23 cellular contexts compared by ENCODE assay signal in genomic region chr6:6452002-6452401, GRCh38.
"Had no signal": no experiment of that assay in that cellular context is flagged by ENCODE, and none has a peak within 500 bp of the region (broad histone marks: within the 10 kb centered on the region; RNA-seq: fewer than 3 reads in every experiment).

No MANE protein-coding gene starts in this region.

- H3K27ac Mint-ChIP-seq: naive thymus-derived CD4-positive, alpha-beta T cell; nephron progenitor cell had no signal

- H3K4me1 Mint-ChIP-seq: central memory CD8-positive, alpha-beta T cell; nephron progenitor cell had no signal

- H3K36me3 ChIP-seq: esophagus muscularis mucosa, gastrocnemius medialis, left lung, sigmoid colon, stomach had no signal

- H3K27me3 ChIP-seq: gastrocnemius medialis, left lung, sigmoid colon had no signal

- DNase-seq: cortex of kidney; dorsolateral prefrontal cortex; effector memory CD4-positive, alpha-beta T cell; glutamatergic neuron; hippocampal formation; kidney glomerular epithelial cell; left lung; naive thymus-derived CD4-positive, alpha-beta T cell; nephron progenitor cell; psoas muscle; retina; sigmoid colon; small intestine; stimulated activated CD4-positive, alpha-beta T cell treated with anti-CD3 and anti-CD28 coated beads, Interleukin-12 subunit alpha, Interleukin-12 subunit beta, amount 100 ng/mL, for 4 hours; stimulated activated naive CD4-positive, alpha-beta T cell; stomach; substantia nigra; trophoblast cell had no signal

- H3K4me3 Mint-ChIP-seq: central memory CD8-positive, alpha-beta T cell; naive thymus-derived CD4-positive, alpha-beta T cell; nephron progenitor cell had no signal

- H3K4me1 ChIP-seq: gastrocnemius medialis, left lung, psoas muscle, sigmoid colon, stomach had no signal

- H3K27ac ChIP-seq: epithelial cell of prostate, esophagus muscularis mucosa, gastrocnemius medialis, left lung, psoas muscle, sigmoid colon, stomach had no signal

- H3K9me3 Mint-ChIP-seq: central memory CD8-positive, alpha-beta T cell; nephron progenitor cell had no signal

- H3K4me3 ChIP-seq: dorsolateral prefrontal cortex, esophagus muscularis mucosa, gastrocnemius medialis, left lung, lung, psoas muscle, sigmoid colon, stomach had no signal

- ATAC-seq: left lung; naive thymus-derived CD4-positive, alpha-beta T cell; psoas muscle had no signal

- H3K36me3 Mint-ChIP-seq: naive thymus-derived CD4-positive, alpha-beta T cell had no signal

- H3K9me3 ChIP-seq: esophagus muscularis mucosa, gastrocnemius medialis, left lung, psoas muscle, sigmoid colon, stomach had no signal
